1 cellular context compared by ENCODE assay signal in genomic region chr13:52411629-52412028, GRCh38.
A peak's percentile ranks its signal among the peaks of the same experiment; 100 is the strongest.
TF ChIP-seq lines count a peak whose summit lies in the region.

No MANE protein-coding gene starts in this region.

TF ChIP-seq in GM12878, 131 proteins besides CTCF, POLR2A, EP300 and RAD21:
- no peak for TF ChIP-seq BCLAF1 (IDR thresholded peaks at IDR 0.05)
- 0 out of 2 replicates have a peak, but pooled peaks have one; percentile 20 for TF ChIP-seq IKZF1 (conservative IDR thresholded peaks at IDR 0.05)
- peak; percentile 65 to 71; a peak in 3 of 4 replicates for TF ChIP-seq BHLHE40 (IDR thresholded peaks at IDR 0.05; ENCODE audit: borderline replicate concordance in 1 of 2, low read depth in 2 of 2, low read length in 1 of 2)
- no peak for TF ChIP-seq RELA (IDR thresholded peaks at IDR 0.05; ENCODE audit: borderline replicate concordance, partially characterized antibody)
- TF ChIP-seq PBX3 (IDR thresholded peaks at IDR 0.05; ENCODE audit: insufficient replicate concordance, low read depth, low read length): no peak
- TF ChIP-seq IRF4 (IDR thresholded peaks at IDR 0.05; ENCODE audit: low read depth, low read length): peak; percentile 14; the same call in 1 of the 2 replicates
- peak; percentile 31 for TF ChIP-seq SKIL (IDR thresholded peaks at IDR 0.05; ENCODE audit: low read depth, poor library complexity, severe bottlenecking)
